Comparison of ENCODE assay signal across 6 cellular contexts in genomic region chr12:123671876-123672275, GRCh38. TPM values are rescaled to one million over a fixed set of nuclear protein-coding genes. Genes with fewer than 3 reads are reported as not detected.
DNase-seq lines count a peak whose midpoint lies in the region; FAIRE-seq and TF ChIP-seq lines count a peak whose summit lies in the region.

No MANE protein-coding gene starts in this region.

- no peak for FAIRE-seq in bronchial epithelial cell (lab: Jason Lieb, UNC)

- peak overlapping the region in 2 of 3 donors; percentile 60 to 76 for H3K27ac Mint-ChIP-seq in IgD-negative memory B cell

- TF ChIP-seq POLR2A in prostate gland (IDR thresholded peaks at IDR 0.05) (no peak), Peyer's patch (IDR thresholded peaks at IDR 0.05) (no peak)

- H3K36me3 ChIP-seq in bronchial epithelial cell (ENCODE audit: control insufficient read depth, insufficient read depth, low read length) (no peaks in the 10 kb centered on the region), prostate gland (peaks cover 0 to 7% of the 10 kb centered on the region in 2 donors), Peyer's patch (peaks cover 0 to 8% (median 0%) of the 10 kb centered on the region in 3 donors)

- peaks cover 3% of the 10 kb centered on the region for H3K36me3 Mint-ChIP-seq in IgD-negative memory B cell

- TF ChIP-seq CTCF in bronchial epithelial cell (IDR thresholded peaks at IDR 0.05; ENCODE audit: insufficient read depth, low read length, severe bottlenecking) (no peak), prostate gland (IDR thresholded peaks at IDR 0.05) (no peak), Peyer's patch (IDR thresholded peaks at IDR 0.05) (no peak)

- H3K4me1 ChIP-seq in prostate gland (replicated peaks) (no peaks in the 10 kb centered on the region), Peyer's patch (peaks cover 0 to 8% (median 0%) of the 10 kb centered on the region in 4 donors)

- H3K27me3 Mint-ChIP-seq in IgD-negative memory B cell = no peaks in the 10 kb centered on the region

- H3K4me3 ChIP-seq in bronchial epithelial cell (ENCODE audit: low read depth, low read length) (peak overlapping the region; percentile 82), prostate gland (peak overlapping the region; percentile 56 to 72), Peyer's patch (peak overlapping the region in 2 of 4 donors; percentile 72 to 85)

- H3K4me1 Mint-ChIP-seq in IgD-negative memory B cell = peaks cover 4 to 10% (median 6%) of the 10 kb centered on the region in 3 donors

- H3K27ac ChIP-seq in prostate gland (peak overlapping the region in 1 of 2 donors; percentile 70), Peyer's patch (no peak overlapping the region)

- H3K27me3 ChIP-seq in bronchial epithelial cell (ENCODE audit: control insufficient read depth, insufficient read depth, low read length) (no peaks in the 10 kb centered on the region), prostate gland (replicated peaks; ENCODE audit: insufficient read depth) (no peaks in the 10 kb centered on the region), Peyer's patch (no peaks in the 10 kb centered on the region)

- intact Hi-C loops in prostate gland (cut with DNase I) = no loop called here

- H3K9me3 ChIP-seq in prostate gland (no peaks in the 10 kb centered on the region), Peyer's patch (no peaks in the 10 kb centered on the region)

- H3K9me3 Mint-ChIP-seq in IgD-negative memory B cell = no peaks in the 10 kb centered on the region

- WGBS in prostate gland = 26% methylated on average over 6 of the region's 6 CpGs

- DNase-seq in bronchial epithelial cell (ENCODE audit: low read depth) = no peak
- no peak for DNase-seq in prostate gland (ENCODE audit: low spot score)
- no peak for DNase-seq in EL
- no peak for DNase-seq in Peyer's patch
- no peak for DNase-seq in NK-92 (lab: John Stamatoyannopoulos, UW; ENCODE audit: unreplicated experiment)

- H3K4me3 Mint-ChIP-seq in IgD-negative memory B cell = peak overlapping the region; percentile 88 to 92 (median 90)

RNA-seq across cellular contexts. Expression of gene TCTN2, which starts 1.0 kb away (rescaled TPM):
- polyA plus RNA-seq in IgD-negative memory B cell = 0.43 TPM
- total RNA-seq in bronchial epithelial cell = 3.9 and 5.4 TPM in 2 replicates
- 10 to 100 TPM; 15.2 to 20.7 TPM for total RNA-seq in prostate gland
- total RNA-seq in Peyer's patch = 1 to 10 TPM; 1.2 to 9.1 (median 4.3) TPM

RNA-seq across cellular contexts. Expression of gene GTF2H3, which starts 38.2 kb away (rescaled TPM):
- polyA plus RNA-seq in IgD-negative memory B cell = 22.7 TPM
- total RNA-seq in bronchial epithelial cell (38.7 and 39.2 TPM in 2 replicates), prostate gland (10 to 100 TPM; 28.0 to 50.1 TPM), Peyer's patch (10 to 100 TPM; 11.1 to 25.6 (median 15.5) TPM)

RNA-seq across cellular contexts. Expression of gene EIF2B1, which starts 38.4 kb away (rescaled TPM):
- polyA plus RNA-seq in IgD-negative memory B cell = 59.9 TPM
- 36.4 and 47.4 TPM in 2 replicates for total RNA-seq in bronchial epithelial cell
- 100 to 1,000 TPM in 1 of 2 donors, 10 to 100 TPM in 1; 98.7 to 122 TPM for total RNA-seq in prostate gland
- 100 to 1,000 TPM in 2 of 4 donors, 10 to 100 TPM in 2; 89.1 to 113 (median 103) TPM for total RNA-seq in Peyer's patch

RNA-seq across cellular contexts. Expression of gene ATP6V0A2, which starts 40.3 kb away (rescaled TPM):
- polyA plus RNA-seq in IgD-negative memory B cell = 16.9 TPM
- 18.2 TPM in 2 replicates for total RNA-seq in bronchial epithelial cell
- 10 to 100 TPM; 23.7 to 24.5 TPM for total RNA-seq in prostate gland
- total RNA-seq in Peyer's patch = 10 to 100 TPM; 15.7 to 53.5 (median 32.9) TPM
